Comparison of ENCODE assay signal across 8 cellular contexts in genomic region chr5:159156839-159157238, GRCh38. TPM values are rescaled to one million over a fixed set of nuclear protein-coding genes. Genes with fewer than 3 reads are reported as not detected.
DNase-seq lines count a peak whose midpoint lies in the region.

No MANE protein-coding gene starts in this region.

- H3K4me3 ChIP-seq in H7 (ENCODE audit: insufficient read depth, low read depth, low read length): no peak overlapping the region

- peaks cover 25% of the 10 kb centered on the region for H3K4me1 Mint-ChIP-seq in activated naive CD4-positive, alpha-beta T cell treated with anti-CD3 and anti-CD28 coated beads, Interleukin-2, amount 10 ng/mL, durations not matched to agents 7 days and 5 days

- no peak overlapping the region for H3K27ac Mint-ChIP-seq in activated naive CD4-positive, alpha-beta T cell treated with anti-CD3 and anti-CD28 coated beads, Interleukin-2, amount 10 ng/mL, durations not matched to agents 7 days and 5 days

- H3K4me3 Mint-ChIP-seq in activated naive CD4-positive, alpha-beta T cell treated with anti-CD3 and anti-CD28 coated beads, Interleukin-2, amount 10 ng/mL, durations not matched to agents 7 days and 5 days: no peak overlapping the region

- H3K27ac ChIP-seq in epithelial cell of prostate: peak overlapping the region; percentile 5

- CTCF ChIA-PET in activated naive CD4-positive, alpha-beta T cell treated with anti-CD3 and anti-CD28 coated beads, Interleukin-2, amount 10 ng/mL, durations not matched to agents 7 days and 5 days (lab: Charles Lee): interaction anchor here (0.6 to 5.0 kb wide), 41 partner anchors 10 to 982 kb away, joined by 3 to 79 read pairs (median 5); partner anchors contain the start of gene TTC1

- no peaks in the 10 kb centered on the region for H3K9me3 Mint-ChIP-seq in activated naive CD4-positive, alpha-beta T cell treated with anti-CD3 and anti-CD28 coated beads, Interleukin-2, amount 10 ng/mL, durations not matched to agents 7 days and 5 days

- DNase-seq in activated naive CD4-positive, alpha-beta T cell treated with anti-CD3 and anti-CD28 coated beads, Interleukin-2, amount 10 ng/mL, durations not matched to agents 7 days and 5 days: peak; percentile 39
- no peak for DNase-seq in activated naive CD4-positive, alpha-beta T cell (lab: John Stamatoyannopoulos, UW)
- DNase-seq in H7 (peak; percentile 59), NCI-H1105 (lab: John Stamatoyannopoulos, UW) (peak; percentile 43), T follicular helper cell (ENCODE audit: low read depth) (peak; percentile 7), epithelial cell of prostate (ENCODE audit: low read depth, low spot score) (no peak), myocyte (ENCODE audit: low read depth) (peak; percentile 69), OCI-M2 (lab: John Stamatoyannopoulos, UW; ENCODE audit: unreplicated experiment) (no peak)

- no peaks in the 10 kb centered on the region for H3K27me3 Mint-ChIP-seq in activated naive CD4-positive, alpha-beta T cell treated with anti-CD3 and anti-CD28 coated beads, Interleukin-2, amount 10 ng/mL, durations not matched to agents 7 days and 5 days

- H3K36me3 ChIP-seq in H7 (replicated peaks; ENCODE audit: control insufficient read depth, insufficient read depth, low read length): peaks cover 3% of the 10 kb centered on the region

- H3K27me3 ChIP-seq in H7 (ENCODE audit: control insufficient read depth, insufficient read depth, low read length): no peaks in the 10 kb centered on the region

- peaks cover 52% of the 10 kb centered on the region for H3K36me3 Mint-ChIP-seq in activated naive CD4-positive, alpha-beta T cell treated with anti-CD3 and anti-CD28 coated beads, Interleukin-2, amount 10 ng/mL, durations not matched to agents 7 days and 5 days

RNA-seq across cellular contexts. Expression of gene RNF145, which starts 52.5 kb away (rescaled TPM):
- 22.4 and 23.9 TPM in 2 replicates for total RNA-seq in H7 (2014; rRNA removed; shearing (Covaris generic))
- total RNA-seq in myocyte: 20.3 and 24.2 TPM in 2 replicates
- polyA plus RNA-seq in myocyte (2012): 47.5 TPM

RNA-seq across cellular contexts. Expression of gene EBF1, which starts 57.1 kb away (rescaled TPM):
- 0.35 TPM in 1 of 2 replicates, not detected in the other for total RNA-seq in H7 (2014; rRNA removed; shearing (Covaris generic))
- 4.9 and 5.5 TPM in 2 replicates for total RNA-seq in myocyte
- 7.0 TPM for polyA plus RNA-seq in myocyte (2012)

Comparison
In these comparisons a context has a peak if more than half of its experiments do, and no peak if none do; other contexts are left out.
1. DNase-seq: peak in activated naive CD4-positive, alpha-beta T cell treated with anti-CD3 and anti-CD28 coated beads, Interleukin-2, amount 10 ng/mL, durations not matched to agents 7 days and 5 days (single experiment), H7 (single experiment), NCI-H1105 (single experiment), T follicular helper cell (single experiment) and myocyte (single experiment); none in activated naive CD4-positive, alpha-beta T cell (0 of 4), epithelial cell of prostate (single experiment) and OCI-M2 (single experiment).